In the genomic region with DNA sequence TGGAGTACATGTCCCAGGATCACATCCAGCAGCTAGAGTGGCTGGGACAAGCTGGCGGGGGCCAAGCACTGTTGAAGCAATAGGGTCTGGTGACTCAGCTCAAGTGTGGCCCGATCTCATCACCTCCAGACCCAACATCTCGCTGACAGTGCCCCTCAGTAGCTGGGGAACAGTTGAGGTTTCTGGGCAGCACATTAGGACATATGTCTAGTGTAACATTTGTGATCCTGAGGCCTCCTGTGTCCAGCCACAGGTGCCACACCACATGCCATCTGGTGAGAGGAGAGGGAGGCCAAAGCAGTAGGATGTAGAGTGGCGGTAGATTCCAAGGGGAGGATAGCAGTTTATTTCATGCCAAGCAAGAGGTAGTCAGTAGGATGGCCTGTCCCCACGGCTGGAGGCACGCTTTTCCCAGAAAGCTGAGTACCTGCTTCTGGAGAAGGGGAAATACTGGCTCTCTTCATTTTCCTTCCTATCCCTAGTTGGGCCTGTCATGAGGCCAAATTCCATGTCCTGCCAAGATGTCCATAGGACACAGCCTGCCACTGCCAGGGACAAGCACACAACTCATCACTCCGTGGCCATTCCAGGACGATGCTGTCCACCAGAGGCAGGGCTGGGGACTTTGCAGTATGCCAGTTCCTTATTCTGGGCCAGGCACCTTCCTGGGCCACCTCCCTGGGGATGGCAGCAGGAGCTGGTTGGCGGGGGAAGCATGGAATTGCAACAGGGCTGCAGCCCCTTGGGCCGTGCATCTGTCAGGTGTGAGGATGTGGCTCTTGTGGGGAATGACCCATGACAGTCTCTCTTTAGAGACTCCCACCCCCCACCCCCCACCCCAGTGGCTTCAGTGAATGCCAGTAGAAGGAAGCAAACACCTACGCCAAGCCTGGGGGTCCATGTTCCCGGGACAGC, we compare ENCODE assay signal across 1 cellular context.
A peak's percentile ranks its signal among the peaks of the same experiment; 100 is the strongest.
TF ChIP-seq lines count a peak whose summit lies in the region.

No MANE protein-coding gene starts in this region.

TF ChIP-seq in HepG2, 621 proteins besides CTCF, POLR2A, EP300 and RAD21:
- TF ChIP-seq ZNF33B (CRISPR knock-in tag; IDR thresholded peaks at IDR 0.05) (no peak), ZNF253 (CRISPR knock-in tag; IDR thresholded peaks at IDR 0.05; ENCODE audit: borderline replicate concordance) (0 out of 2 replicates have a peak, but pooled peaks have one; percentile 44), LCORL (IDR thresholded peaks at IDR 0.05) (no peak), LCORL (CRISPR knock-in tag; IDR thresholded peaks at IDR 0.05) (no peak), TOPORS (CRISPR knock-in tag; IDR thresholded peaks at IDR 0.05) (peak; percentile 40; the same call in 1 of the 2 replicates), RBM22 (optimal IDR thresholded peaks at IDR 0.05; ENCODE audit: low read length) (peak; percentile 75), AGO2 (optimal IDR thresholded peaks at IDR 0.05; ENCODE audit: low read depth, low read length) (peak; percentile 46)
- TF ChIP-seq, protein P1, sequence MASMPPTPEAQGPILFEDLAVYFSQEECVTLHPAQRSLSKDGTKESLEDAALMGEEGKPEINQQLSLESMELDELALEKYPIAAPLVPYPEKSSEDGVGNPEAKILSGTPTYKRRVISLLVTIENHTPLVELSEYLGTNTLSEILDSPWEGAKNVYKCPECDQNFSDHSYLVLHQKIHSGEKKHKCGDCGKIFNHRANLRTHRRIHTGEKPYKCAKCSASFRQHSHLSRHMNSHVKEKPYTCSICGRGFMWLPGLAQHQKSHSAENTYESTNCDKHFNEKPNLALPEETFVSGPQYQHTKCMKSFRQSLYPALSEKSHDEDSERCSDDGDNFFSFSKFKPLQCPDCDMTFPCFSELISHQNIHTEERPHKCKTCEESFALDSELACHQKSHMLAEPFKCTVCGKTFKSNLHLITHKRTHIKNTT (CRISPR knock-in tag; IDR thresholded peaks at IDR 0.05) = no peak
